ENCODE assay signal across 22 cellular contexts in the genomic region with DNA sequence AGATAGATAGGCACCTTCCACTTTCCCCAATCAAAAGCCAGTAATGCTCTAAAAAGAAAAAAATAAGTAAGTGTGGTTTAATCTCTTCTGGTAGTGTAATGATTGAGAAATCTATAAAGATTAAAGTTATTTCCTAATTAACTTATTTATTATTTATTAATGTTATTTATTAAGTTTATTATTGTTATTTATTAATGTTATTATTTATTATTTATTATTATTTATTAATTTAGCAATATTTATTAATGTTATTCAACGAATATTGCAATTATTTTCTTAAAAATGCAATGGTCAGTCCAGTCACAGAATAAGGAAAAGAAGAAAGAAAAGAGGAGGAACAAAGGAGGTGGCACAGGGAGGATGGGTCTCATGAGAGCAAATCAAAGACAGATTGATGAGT.
DNase-seq lines count a peak whose midpoint lies in the region; ATAC-seq, FAIRE-seq and TF ChIP-seq lines count a peak whose summit lies in the region.
"Had no signal": no experiment of that assay in that cellular context is flagged by ENCODE, and none has a peak within 500 bp of the region (broad histone marks: within the 10 kb centered on the region; RNA-seq: fewer than 3 reads in every experiment).

No MANE protein-coding gene starts in this region.

- no peaks in the 10 kb centered on the region for H3F3A ChIP-seq in smooth muscle cell (ENCODE audit: low read depth)

- H3K36me3 ChIP-seq in WERI-Rb-1 (no peaks in the 10 kb centered on the region), small intestine (ENCODE audit: control insufficient read depth in 2 of 2, insufficient read depth in 2 of 2, low read length in 2 of 2) (no peaks in the 10 kb centered on the region), prostate gland (no peaks in the 10 kb centered on the region), smooth muscle cell (ENCODE audit: low read depth) (no peaks in the 10 kb centered on the region)

- no peak for TF ChIP-seq POLR2A in prostate gland (IDR thresholded peaks at IDR 0.05)

- H2AFZ ChIP-seq in smooth muscle cell (ENCODE audit: low read depth): no peak overlapping the region

- intact Hi-C loops in prostate gland (cut with DNase I): loop anchor here (10.0 kb wide), 1 partner anchor 67 kb away; no protein-coding TSS in a partner anchor

- DNase-seq in WERI-Rb-1 (no peak), frontal cortex (ENCODE audit: low spot score in 2 of 2) (no peak), small intestine (no peak), prostate gland (ENCODE audit: low spot score) (no peak), smooth muscle cell (lab: John Stamatoyannopoulos, UW; ENCODE audit: unreplicated experiment) (no peak)
- DNase-seq: 8988T; C1 segment of cervical spinal cord; CD4-positive, CD25-positive, alpha-beta regulatory T cell; CD8-positive, alpha-beta memory T cell; COR-L47; DMS 273 treated with DMSO at 0.1 percent for 48 hours; DMS53; DND-41; EL; GDM1; H9; IMR-90 had no signal

- no peaks in the 10 kb centered on the region for H3K4me1 ChIP-seq in small intestine (ENCODE audit: control insufficient read depth in 2 of 2, insufficient read depth in 1 of 2, low read depth in 1 of 2, low read length in 1 of 2)
- H3K4me1 ChIP-seq in prostate gland (replicated peaks): no peaks in the 10 kb centered on the region
- H3K4me1 ChIP-seq in smooth muscle cell (ENCODE audit: low read depth): no peaks in the 10 kb centered on the region

- no peak overlapping the region for H3K4me2 ChIP-seq in smooth muscle cell

- TF ChIP-seq CTCF in WERI-Rb-1 (IDR thresholded peaks at IDR 0.05; ENCODE audit: low read depth, low read length) (no peak), prostate gland (IDR thresholded peaks at IDR 0.05) (no peak), smooth muscle cell (IDR thresholded peaks at IDR 0.05; ENCODE audit: borderline replicate concordance, insufficient read depth, poor library complexity, severe bottlenecking) (no peak)

- no peaks in the 10 kb centered on the region for H4K20me1 ChIP-seq in smooth muscle cell (ENCODE audit: low read depth)

- peak; percentile 79 for FAIRE-seq in G401.6 (lab: Jason Lieb, UNC)
- peak; percentile 82 for FAIRE-seq in frontal cortex (lab: Jason Lieb, UNC)
- peak; percentile 62 for FAIRE-seq in small intestine (lab: Jason Lieb, UNC)
- FAIRE-seq: GM12892, H1, HTR-8/SVneo had no signal

- 35 to 59% (median 43%) methylated on average over 1 of the region's 1 CpG for WGBS in small intestine, 3 donors
- WGBS in prostate gland: 85% methylated on average over 1 of the region's 1 CpG
- 70% methylated on average over 1 of the region's 1 CpG for WGBS in smooth muscle cell (ENCODE audit: low lambda C conversion rate)

- H3K27ac ChIP-seq in WERI-Rb-1 (peak overlapping the region; percentile 64), small intestine (ENCODE audit: low read depth in 1 of 2, low read length in 1 of 2) (no peak overlapping the region), prostate gland (no peak overlapping the region), smooth muscle cell (ENCODE audit: low read depth) (no peak overlapping the region)

- no peak for ATAC-seq in GM18498 (IDR thresholded peaks at IDR 0.05; ENCODE audit: unreplicated experiment)

- no peak overlapping the region for H3K4me3 ChIP-seq in WERI-Rb-1 (ENCODE audit: low read depth, low read length)
- no peak overlapping the region for H3K4me3 ChIP-seq in small intestine (ENCODE audit: low read depth in 1 of 2, low read length in 2 of 2)
- H3K4me3 ChIP-seq in prostate gland: no peak overlapping the region
- no peak overlapping the region for H3K4me3 ChIP-seq in smooth muscle cell

- no peaks in the 10 kb centered on the region for H3K79me2 ChIP-seq in smooth muscle cell (ENCODE audit: low read depth)

- no peak overlapping the region for H3K9ac ChIP-seq in smooth muscle cell (ENCODE audit: low read depth)

- H3K9me3 ChIP-seq in WERI-Rb-1 (ENCODE audit: severe bottlenecking): no peaks in the 10 kb centered on the region
- H3K9me3 ChIP-seq in small intestine (ENCODE audit: control insufficient read depth, low read depth): no peaks in the 10 kb centered on the region
- H3K9me3 ChIP-seq in prostate gland: no peaks in the 10 kb centered on the region
- H3K9me3 ChIP-seq in smooth muscle cell (replicated peaks; ENCODE audit: low read depth): no peaks in the 10 kb centered on the region

- H3K27me3 ChIP-seq in WERI-Rb-1 (ENCODE audit: insufficient read depth, low read depth, severe bottlenecking) (no peaks in the 10 kb centered on the region), small intestine (ENCODE audit: control insufficient read depth in 2 of 2, insufficient read depth in 2 of 2, low read length in 2 of 2) (no peaks in the 10 kb centered on the region), prostate gland (replicated peaks; ENCODE audit: insufficient read depth) (no peaks in the 10 kb centered on the region), smooth muscle cell (ENCODE audit: low read depth) (no peaks in the 10 kb centered on the region)
